Comparison of ENCODE assay signal across 11 cellular contexts in the genomic region with DNA sequence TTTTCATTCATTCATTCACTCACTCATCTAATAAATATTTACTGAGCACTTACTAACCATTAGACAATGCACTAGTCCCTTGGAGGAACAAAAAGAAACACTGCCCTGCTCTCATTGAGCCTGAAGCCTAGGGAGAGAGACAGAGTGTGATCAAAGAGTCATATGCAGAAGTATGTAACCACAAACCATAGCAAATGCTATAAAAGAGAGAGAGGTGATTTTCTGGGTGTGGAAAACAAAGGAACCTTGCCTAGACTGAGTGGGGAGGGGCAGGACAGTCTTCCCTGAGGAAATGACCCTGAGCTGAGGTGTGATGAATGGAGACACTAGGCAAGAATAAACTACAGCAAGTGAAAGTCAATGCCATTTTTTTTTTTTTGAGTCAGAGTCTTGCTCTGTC. TPM values are rescaled to one million over a fixed set of nuclear protein-coding genes. Genes with fewer than 3 reads are reported as not detected.
A peak's percentile ranks its signal among the peaks of the same experiment; 100 is the strongest.
DNase-seq lines count a peak whose midpoint lies in the region; ATAC-seq and TF ChIP-seq lines count a peak whose summit lies in the region.
"Had no signal": no experiment of that assay in that cellular context is flagged by ENCODE, and none has a peak within 500 bp of the region (broad histone marks: within the 10 kb centered on the region; RNA-seq: fewer than 3 reads in every experiment).

No MANE protein-coding gene starts in this region.

- H3K4me1 ChIP-seq in mammary epithelial cell (ENCODE audit: insufficient read depth, low read length) (peaks cover 65% of the 10 kb centered on the region), tibial artery (peaks cover 0 to 54% (median 11%) of the 10 kb centered on the region in 4 donors)

- no peak overlapping the region for H3K9ac ChIP-seq in mammary epithelial cell (ENCODE audit: insufficient read depth, low read length)

- no peaks in the 10 kb centered on the region for H3K36me3 ChIP-seq in mammary epithelial cell (ENCODE audit: insufficient read depth, low read length)
- no peaks in the 10 kb centered on the region for H3K36me3 ChIP-seq in tibial artery
- H3K36me3 ChIP-seq: cardiac muscle cell had no signal

- CTCF ChIA-PET in mammary epithelial cell (lab: Charles Lee; ENCODE audit: low non-redundant PET): interaction anchor here (0.6 kb wide), 2 partner anchors 30 to 245 kb away, joined by 3 to 6 read pairs; no protein-coding TSS in a partner anchor

- H3K27me3 ChIP-seq in mammary epithelial cell (ENCODE audit: insufficient read depth, low read length) (no peaks in the 10 kb centered on the region), tibial artery (no peaks in the 10 kb centered on the region)
- H3K27me3 ChIP-seq: cardiac muscle cell had no signal

- H3K9me3 ChIP-seq in mammary epithelial cell (replicated peaks; ENCODE audit: insufficient read depth, low read length): no peaks in the 10 kb centered on the region
- H3K9me3 ChIP-seq in tibial artery: no peaks in the 10 kb centered on the region

- ATAC-seq in GM21423 (IDR thresholded peaks at IDR 0.05; ENCODE audit: unreplicated experiment) (no peak), HG02970 (IDR thresholded peaks at IDR 0.05; ENCODE audit: low FRiP score, unreplicated experiment) (no peak)
- ATAC-seq: T-cell had no signal

- no peak overlapping the region for H2AFZ ChIP-seq in mammary epithelial cell (ENCODE audit: low read depth, low read length)

- peak; percentile 76 for DNase-seq in GM03348 (ENCODE audit: low spot score)
- DNase-seq in MV-4-11 (lab: John Stamatoyannopoulos, UW): peak; percentile 51
- DNase-seq in mammary epithelial cell: peak; percentile 100
- DNase-seq in non-pigmented ciliary epithelial cell (ENCODE audit: low read depth): peak; percentile 80
- no peak for DNase-seq in NCI-H187 (lab: John Stamatoyannopoulos, UW)
- DNase-seq in tibial artery: no peak
- DNase-seq: NCI-H1105 treated with DMSO at 0.1 percent for 48 hours, T-cell had no signal

- TF ChIP-seq CTCF in mammary epithelial cell (conservative IDR thresholded peaks at IDR 0.05 in 1 of 2, IDR thresholded peaks at IDR 0.05 in 1 of 2; ENCODE audit: extremely low read depth in 1 of 2, insufficient read depth in 1 of 2, low read depth in 1 of 2, low read length in 2 of 2): no peak
- no peak for TF ChIP-seq CTCF in tibial artery (IDR thresholded peaks at IDR 0.05)

- in situ Hi-C loops in mammary epithelial cell (cut with MboI; ENCODE audit: low sequenced_read_pairs in 2 of 2): loop anchor here in 1 of 2 donors (25.0 kb wide), 1 partner anchor 318 kb away; no protein-coding TSS in a partner anchor

- H3K4me3 ChIP-seq in mammary epithelial cell (replicated peaks in 1 of 3; ENCODE audit: insufficient read depth in 1 of 3, low read depth in 2 of 3, low read length in 3 of 3) (no peak overlapping the region), tibial artery (no peak overlapping the region)
- H3K4me3 ChIP-seq: cardiac muscle cell had no signal

- H3K27ac ChIP-seq in mammary epithelial cell (ENCODE audit: insufficient read depth, low read depth, low read length) (peak overlapping the region; percentile 90), tibial artery (no peak overlapping the region)
- H3K27ac ChIP-seq: cardiac muscle cell had no signal

- no peak overlapping the region for H3K4me2 ChIP-seq in mammary epithelial cell (ENCODE audit: insufficient read depth, low read depth, low read length)

- intact Hi-C loops in mammary epithelial cell (cut with micrococcal nuclease) (loop anchor here (1.0 kb wide), 4 partner anchors 54 to 126 kb away; no protein-coding TSS in a partner anchor), tibial artery (cut with DNase I; ENCODE audit: low total_unique reads) (no loop called here)

- H4K20me1 ChIP-seq in mammary epithelial cell (ENCODE audit: insufficient read depth, low read length): no peaks in the 10 kb centered on the region

- no TSS peak for BruUV-seq in mammary epithelial cell (replicated peaks; lab: Mats Ljungman, UMichigan)

- H3K79me2 ChIP-seq in mammary epithelial cell (ENCODE audit: insufficient read depth, low read length): no peaks in the 10 kb centered on the region

- dilution Hi-C loops in mammary epithelial cell (cut with HindIII; ENCODE audit: low sequenced_read_pairs): no loop called here

RNA-seq across cellular contexts. Expression of gene ADRA1B, which starts 10.8 kb away (rescaled TPM):
- total RNA-seq in mammary epithelial cell: under 1 TPM; 0.67 to 0.80 TPM
- polyA plus RNA-seq in mammary epithelial cell: 0.77 TPM
- 5.4 TPM for polyA minus RNA-seq in mammary epithelial cell

Comparison
In these comparisons a context has a peak if more than half of its experiments do, and no peak if none do; other contexts are left out.
1. DNase-seq: peak in GM03348 (single experiment), MV-4-11 (single experiment), mammary epithelial cell (single experiment) and non-pigmented ciliary epithelial cell (single experiment); none in NCI-H187 (0 of 2) and tibial artery (0 of 2).